In the genomic region with DNA sequence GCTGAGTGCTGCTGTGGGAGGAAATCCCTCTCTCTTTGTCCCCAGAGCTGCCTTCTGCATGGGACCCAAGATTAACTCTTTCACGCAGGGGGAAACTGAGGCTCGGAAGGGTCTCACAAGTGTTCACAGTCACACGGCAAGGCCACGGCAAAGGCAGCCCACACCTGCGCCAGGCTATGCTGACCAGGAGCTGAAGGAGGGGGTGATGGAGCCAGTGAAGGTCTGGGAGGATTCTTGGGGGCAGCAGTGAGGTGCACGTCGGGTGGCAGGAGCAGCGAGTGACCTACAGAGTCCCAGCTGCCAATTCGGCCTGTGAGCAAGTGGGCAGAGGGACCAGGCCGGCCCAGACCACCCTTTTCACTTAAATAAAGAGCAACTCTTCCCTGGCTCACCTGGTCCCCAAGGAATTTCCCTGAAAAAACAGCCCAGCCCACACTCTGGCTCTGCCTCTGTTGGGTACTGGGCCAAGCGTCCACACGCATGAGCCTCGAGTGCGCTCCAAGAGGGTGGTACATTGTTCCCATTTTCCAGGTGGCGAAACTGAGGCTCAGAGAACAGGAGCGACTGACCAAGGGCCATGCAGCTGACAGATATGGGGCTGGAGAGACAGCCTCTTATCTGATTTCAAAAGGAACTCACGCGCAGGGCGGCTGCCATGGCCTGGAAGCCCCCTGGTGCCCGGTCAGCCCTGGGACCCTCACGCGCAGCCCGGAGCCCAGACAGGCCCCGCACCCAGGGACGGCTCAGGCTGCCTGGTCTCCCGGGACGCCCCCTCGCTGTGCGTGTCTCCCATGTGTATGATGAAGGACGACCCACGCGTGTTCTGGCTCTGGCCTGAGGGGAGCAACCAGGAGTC, we compare ENCODE assay signal across 13 cellular contexts. TPM values are rescaled to one million over a fixed set of nuclear protein-coding genes. Genes with fewer than 3 reads are reported as not detected.
A peak's percentile ranks its signal among the peaks of the same experiment; 100 is the strongest.
DNase-seq lines count a peak whose midpoint lies in the region; ATAC-seq and TF ChIP-seq lines count a peak whose summit lies in the region.
"Had no signal": no experiment of that assay in that cellular context is flagged by ENCODE, and none has a peak within 500 bp of the region (broad histone marks: within the 10 kb centered on the region; RNA-seq: fewer than 3 reads in every experiment).

No MANE protein-coding gene starts in this region.

- no peak overlapping the region for H3K27ac Mint-ChIP-seq in activated naive CD4-positive, alpha-beta T cell treated with anti-CD3 and anti-CD28 coated beads for 36 hours
- no peak overlapping the region for H3K27ac Mint-ChIP-seq in activated naive CD4-positive, alpha-beta T cell treated with anti-CD3 and anti-CD28 coated beads, Interleukin-2, amount 50 U/mL, for 72 hours

- CTCF ChIA-PET in activated naive CD4-positive, alpha-beta T cell treated with anti-CD3 and anti-CD28 coated beads for 36 hours (lab: Charles Lee), result interaction anchor here (0.9 to 1.3 kb wide), 3 partner anchors 17 to 120 kb away, joined by 3 to 4 read pairs (median 3); no protein-coding TSS in a partner anchor

- H3K27ac ChIP-seq in SJCRH30 (peak overlapping the region; percentile 92), right lobe of liver (no peak overlapping the region)
- H3K27ac ChIP-seq: A549, psoas muscle had no signal

- H3K36me3 ChIP-seq in SJCRH30, result no peaks in the 10 kb centered on the region
- peaks cover 0 to 44% (median 19%) of the 10 kb centered on the region in 4 donors for H3K36me3 ChIP-seq in right lobe of liver
- H3K36me3 ChIP-seq in skeletal muscle satellite cell (ENCODE audit: insufficient read depth, low read length), result no peaks in the 10 kb centered on the region

- H3K36me3 Mint-ChIP-seq in activated naive CD4-positive, alpha-beta T cell treated with anti-CD3 and anti-CD28 coated beads for 36 hours (ENCODE audit: low read depth), result no peaks in the 10 kb centered on the region
- no peaks in the 10 kb centered on the region for H3K36me3 Mint-ChIP-seq in activated naive CD4-positive, alpha-beta T cell treated with anti-CD3 and anti-CD28 coated beads, Interleukin-2, amount 50 U/mL, for 72 hours

- no peak overlapping the region for H3K4me3 Mint-ChIP-seq in activated naive CD4-positive, alpha-beta T cell treated with anti-CD3 and anti-CD28 coated beads for 36 hours

- H3K27me3 Mint-ChIP-seq in activated naive CD4-positive, alpha-beta T cell treated with anti-CD3 and anti-CD28 coated beads for 36 hours (ENCODE audit: low read depth), result no peaks in the 10 kb centered on the region

- WGBS in right lobe of liver (ENCODE audit: insufficient coverage, low coverage, low lambda C conversion rate, missing lambda C conversion rate), result no CpG with 5 or more reads among the region's 32 CpGs

- H3K27me3 ChIP-seq in SJCRH30 (no peaks in the 10 kb centered on the region), right lobe of liver (no peaks in the 10 kb centered on the region), skeletal muscle satellite cell (ENCODE audit: control insufficient read depth, insufficient read depth, low read length) (no peaks in the 10 kb centered on the region)

- peak overlapping the region; percentile 75 for H3K4me2 ChIP-seq in skeletal muscle satellite cell (ENCODE audit: low read length)
- H3K4me2 ChIP-seq: A549 had no signal

- TF ChIP-seq CTCF in right lobe of liver (IDR thresholded peaks at IDR 0.05), result no peak

- H3K9me3 ChIP-seq in SJCRH30 (replicated peaks), result no peaks in the 10 kb centered on the region
- no peaks in the 10 kb centered on the region for H3K9me3 ChIP-seq in right lobe of liver
- H3K9me3 ChIP-seq in skeletal muscle satellite cell (replicated peaks; ENCODE audit: low read length), result no peaks in the 10 kb centered on the region
- H3K9me3 ChIP-seq: A549, psoas muscle had no signal

- no peaks in the 10 kb centered on the region for H3K9me3 Mint-ChIP-seq in activated naive CD4-positive, alpha-beta T cell treated with anti-CD3 and anti-CD28 coated beads for 36 hours
- no peaks in the 10 kb centered on the region for H3K9me3 Mint-ChIP-seq in activated naive CD4-positive, alpha-beta T cell treated with anti-CD3 and anti-CD28 coated beads, Interleukin-2, amount 50 U/mL, for 72 hours

- H3K4me3 ChIP-seq in SJCRH30 (no peak overlapping the region), right lobe of liver (no peak overlapping the region), skeletal muscle satellite cell (ENCODE audit: low read length) (no peak overlapping the region)
- H3K4me3 ChIP-seq: A549, psoas muscle had no signal

- H3K4me1 ChIP-seq in SJCRH30 (peaks cover 61% of the 10 kb centered on the region), right lobe of liver (peaks cover 0 to 18% (median 3%) of the 10 kb centered on the region in 4 donors), skeletal muscle satellite cell (ENCODE audit: control insufficient read depth, insufficient read depth, low read length) (peaks cover 48% of the 10 kb centered on the region)
- H3K4me1 ChIP-seq: A549, psoas muscle had no signal

- H3K9ac ChIP-seq in skeletal muscle satellite cell (ENCODE audit: low read depth, low read length), result peak overlapping the region; percentile 84

- TF ChIP-seq POLR2A in right lobe of liver (IDR thresholded peaks at IDR 0.05), result no peak

- ATAC-seq in activated naive CD4-positive, alpha-beta T cell treated with anti-CD3 and anti-CD28 coated beads, Interleukin-2, amount 50 U/mL, for 72 hours, result no peak
- ATAC-seq in right lobe of liver, result no peak
- no peak for ATAC-seq in GM18861 (IDR thresholded peaks at IDR 0.05; ENCODE audit: unreplicated experiment)
- ATAC-seq: psoas muscle; stimulated activated naive CD8-positive, alpha-beta T cell treated with anti-CD3 and anti-CD28 coated beads, Interleukin-15, Interleukin-2, amounts not matched to agents 100 U/mL and 50 U/mL, for 24 hours had no signal

- peak; percentile 3 for DNase-seq in activated naive CD4-positive, alpha-beta T cell treated with anti-CD3 and anti-CD28 coated beads for 36 hours
- no peak for DNase-seq in activated naive CD4-positive, alpha-beta T cell treated with anti-CD3 and anti-CD28 coated beads, Interleukin-2, amount 50 U/mL, for 72 hours (ENCODE audit: low spot score in 2 of 2)
- peak in 1 of 2 experiments; percentile 11 for DNase-seq in SJCRH30
- DNase-seq in right lobe of liver, result peak in 2 of 3 donors; percentile 14 to 54
- no peak for DNase-seq in stimulated activated CD4-positive, alpha-beta T cell treated with anti-CD3 and anti-CD28 coated beads, Interleukin-12 subunit alpha, Interleukin-12 subunit beta, amount 100 ng/mL, for 4 hours
- no peak for DNase-seq in KG1 (lab: John Stamatoyannopoulos, UW)
- DNase-seq: erythroblast; NK-92 treated with Interleukin-12 subunit alpha and Interleukin-12 subunit beta, amount 100 ng/mL, for 24 hours; stimulated activated naive CD8-positive, alpha-beta T cell treated with anti-CD3 and anti-CD28 coated beads, Interleukin-15, Interleukin-2, amounts not matched to agents 100 U/mL and 50 U/mL, for 24 hours had no signal

- intact Hi-C loops in activated naive CD4-positive, alpha-beta T cell treated with anti-CD3 and anti-CD28 coated beads for 36 hours (cut with micrococcal nuclease), result loop anchor here (10.0 kb wide), 2 partner anchors 125 to 685 kb away; no protein-coding TSS in a partner anchor
- intact Hi-C loops in right lobe of liver (cut with DNase I), result loop anchor here in 1 of 2 donors (10.0 kb wide), 1 partner anchor 205 kb away; no protein-coding TSS in a partner anchor

- H3K4me1 Mint-ChIP-seq in activated naive CD4-positive, alpha-beta T cell treated with anti-CD3 and anti-CD28 coated beads for 36 hours (ENCODE audit: low read depth), result peaks cover 25% of the 10 kb centered on the region

RNA-seq across cellular contexts. Expression of a gene that starts 28.2 kb away (rescaled TPM):
- 1 to 10 TPM; 7.7 TPM for total RNA-seq in activated naive CD4-positive, alpha-beta T cell treated with anti-CD3 and anti-CD28 coated beads for 36 hours
- 1 to 10 TPM; 3.5 to 7.5 TPM for total RNA-seq in activated naive CD4-positive, alpha-beta T cell treated with anti-CD3 and anti-CD28 coated beads, Interleukin-2, amount 50 U/mL, for 72 hours
- total RNA-seq in SJCRH30 (2014; rRNA removed; shearing (Covaris generic)), result 15.7 and 18.5 TPM in 2 replicates
- total RNA-seq in right lobe of liver, result 100 to 1,000 TPM in 3 of 6 experiments, 10 to 100 TPM in 3; 67.3 to 183 (median 101) TPM
- total RNA-seq in skeletal muscle satellite cell (2012; rRNA removed), result 3.5 and 7.1 TPM in 2 replicates

Comparison
In these comparisons a context has a peak if more than half of its experiments do, and no peak if none do; other contexts are left out.
1. DNase-seq: peak in activated naive CD4-positive, alpha-beta T cell treated with anti-CD3 and anti-CD28 coated beads for 36 hours (single experiment) and right lobe of liver (2 of 3); none in activated naive CD4-positive, alpha-beta T cell treated with anti-CD3 and anti-CD28 coated beads, Interleukin-2, amount 50 U/mL, for 72 hours (0 of 2), stimulated activated CD4-positive, alpha-beta T cell treated with anti-CD3 and anti-CD28 coated beads, Interleukin-12 subunit alpha, Interleukin-12 subunit beta, amount 100 ng/mL, for 4 hours (single experiment) and KG1 (single experiment).